In the genomic region with DNA sequence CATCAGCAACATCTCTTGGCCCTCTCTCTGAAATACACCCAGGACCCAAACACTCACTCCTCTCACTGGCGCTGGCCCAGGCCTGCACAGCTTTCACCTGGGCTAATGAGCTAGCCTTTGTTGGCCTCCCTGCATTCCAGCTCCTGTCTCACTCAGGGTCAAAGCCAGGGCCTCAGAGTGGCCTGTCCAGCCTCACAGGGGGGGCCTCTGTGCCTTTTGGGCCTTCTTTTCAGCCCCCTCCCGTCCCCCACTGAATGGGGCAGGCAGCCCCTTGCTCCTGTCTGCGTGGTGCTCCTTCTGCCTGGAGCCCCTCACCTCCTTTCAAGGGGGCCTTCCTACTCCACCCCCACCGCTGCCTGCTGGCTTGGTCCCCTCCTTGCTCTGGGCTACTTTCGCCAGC, we compare ENCODE assay signal across 18 cellular contexts. TPM values are rescaled to one million over a fixed set of nuclear protein-coding genes. Genes with fewer than 3 reads are reported as not detected.
DNase-seq lines count a peak whose midpoint lies in the region; ATAC-seq and TF ChIP-seq lines count a peak whose summit lies in the region.
"Had no signal": no experiment of that assay in that cellular context is flagged by ENCODE, and none has a peak within 500 bp of the region (broad histone marks: within the 10 kb centered on the region; RNA-seq: fewer than 3 reads in every experiment).

No MANE protein-coding gene starts in this region.

- H3K27ac ChIP-seq in coronary artery (no peak overlapping the region), neural cell (ENCODE audit: low read length) (peak overlapping the region; percentile 63)
- H3K27ac ChIP-seq: BLaER1 had no signal

- TF ChIP-seq CTCF in coronary artery (IDR thresholded peaks at IDR 0.05): no peak
- no peak for TF ChIP-seq CTCF in neural cell (IDR thresholded peaks at IDR 0.05; ENCODE audit: poor library complexity, severe bottlenecking)

- no peaks in the 10 kb centered on the region for H3K9me3 ChIP-seq in neural cell (ENCODE audit: low read length)
- H3K9me3 ChIP-seq: BLaER1, HAP-1 had no signal

- no peaks in the 10 kb centered on the region for H3K9me2 ChIP-seq in neural cell (ENCODE audit: insufficient read depth, low read length)

- H3K27me3 Mint-ChIP-seq in activated CD8-positive, alpha-beta memory T cell treated with anti-CD3 and anti-CD28 coated beads, Interleukin-2, amount 10 ng/mL, durations not matched to agents 7 days and 5 days: peaks cover 40% of the 10 kb centered on the region

- no peaks in the 10 kb centered on the region for H3K9me3 Mint-ChIP-seq in activated CD8-positive, alpha-beta memory T cell treated with anti-CD3 and anti-CD28 coated beads, Interleukin-2, amount 10 ng/mL, durations not matched to agents 7 days and 5 days (ENCODE audit: low read depth)
- H3K9me3 Mint-ChIP-seq: CD14-positive monocyte had no signal

- DNase-seq in activated CD8-positive, alpha-beta memory T cell treated with anti-CD3 and anti-CD28 coated beads, Interleukin-2, amount 10 ng/mL, durations not matched to agents 7 days and 5 days: peak; percentile 21
- DNase-seq in activated CD8-positive, alpha-beta memory T cell treated with anti-CD3 and anti-CD28 coated beads, Interleukin-2, amount 50 U/mL, for 48 hours: no peak
- peak; percentile 53 for DNase-seq in coronary artery (ENCODE audit: low spot score)
- no peak for DNase-seq in MV-4-11 (lab: John Stamatoyannopoulos, UW)
- no peak for DNase-seq in stimulated activated naive CD4-positive, alpha-beta T cell (lab: John Stamatoyannopoulos, UW)
- DNase-seq: 8988T; CD4-positive, alpha-beta memory T cell; DMS153; GF-D8; GOT3 had no signal

- no peaks in the 10 kb centered on the region for H3K36me3 ChIP-seq in neural cell (ENCODE audit: insufficient read depth, low read length)
- H3K36me3 ChIP-seq: BLaER1, HAP-1 had no signal

- TF ChIP-seq RAD21 in neural cell (conservative IDR thresholded peaks at IDR 0.05): no peak

- H3K36me3 Mint-ChIP-seq in activated CD8-positive, alpha-beta memory T cell treated with anti-CD3 and anti-CD28 coated beads, Interleukin-2, amount 10 ng/mL, durations not matched to agents 7 days and 5 days: no peaks in the 10 kb centered on the region
- H3K36me3 Mint-ChIP-seq: CD14-positive monocyte; CD4-positive, alpha-beta memory T cell had no signal

- H3K27ac Mint-ChIP-seq in activated CD8-positive, alpha-beta memory T cell treated with anti-CD3 and anti-CD28 coated beads, Interleukin-2, amount 10 ng/mL, durations not matched to agents 7 days and 5 days: no peak overlapping the region
- H3K27ac Mint-ChIP-seq: CD4-positive, alpha-beta memory T cell had no signal

- H2AFZ ChIP-seq in neural cell (ENCODE audit: low read depth, low read length): no peak overlapping the region

- H3K9ac ChIP-seq in neural cell (ENCODE audit: low read length): peak overlapping the region; percentile 53
- H3K9ac ChIP-seq: BLaER1 had no signal

- no peaks in the 10 kb centered on the region for H4K20me1 ChIP-seq in neural cell (ENCODE audit: insufficient read depth)

- no peaks in the 10 kb centered on the region for H3K79me2 ChIP-seq in neural cell (replicated peaks; ENCODE audit: insufficient read depth, low read length)

- ATAC-seq in activated CD8-positive, alpha-beta memory T cell treated with anti-CD3 and anti-CD28 coated beads, Interleukin-2, amount 10 ng/mL, durations not matched to agents 7 days and 5 days: no peak
- ATAC-seq in GM19351 (IDR thresholded peaks at IDR 0.05; ENCODE audit: unreplicated experiment): no peak

- no peak overlapping the region for H3K4me3 Mint-ChIP-seq in activated CD8-positive, alpha-beta memory T cell treated with anti-CD3 and anti-CD28 coated beads, Interleukin-2, amount 10 ng/mL, durations not matched to agents 7 days and 5 days

- H3K4me3 ChIP-seq in coronary artery (no peak overlapping the region), neural cell (ENCODE audit: low read length) (no peak overlapping the region)
- H3K4me3 ChIP-seq: BLaER1, HAP-1 had no signal

- CTCF ChIA-PET in activated CD8-positive, alpha-beta memory T cell treated with anti-CD3 and anti-CD28 coated beads, Interleukin-2, amount 10 ng/mL, durations not matched to agents 7 days and 5 days (lab: Charles Lee): no interaction called here

- TF ChIP-seq EP300 in neural cell (conservative IDR thresholded peaks at IDR 0.05; ENCODE audit: poor library complexity, severe bottlenecking): no peak

- no peaks in the 10 kb centered on the region for H3F3A ChIP-seq in neural cell (ENCODE audit: insufficient read depth, low read length, poor library complexity, severe bottlenecking)

- no peaks in the 10 kb centered on the region for H3K27me3 ChIP-seq in neural cell (ENCODE audit: insufficient read depth, low read depth, low read length)

- no peak overlapping the region for H3K4me2 ChIP-seq in neural cell (ENCODE audit: low read length)
- H3K4me2 ChIP-seq: BLaER1 had no signal

- H3K4me1 Mint-ChIP-seq in activated CD8-positive, alpha-beta memory T cell treated with anti-CD3 and anti-CD28 coated beads, Interleukin-2, amount 10 ng/mL, durations not matched to agents 7 days and 5 days: no peaks in the 10 kb centered on the region
- H3K4me1 Mint-ChIP-seq: CD14-positive monocyte had no signal

TF ChIP-seq in neural cell, 6 proteins besides CTCF, POLR2A, EP300 and RAD21:
- no peak for TF ChIP-seq POLR2AphosphoS5 (IDR thresholded peaks at IDR 0.05)
- no peak for TF ChIP-seq EZH2 (IDR thresholded peaks at IDR 0.05; ENCODE audit: borderline replicate concordance, insufficient read depth, low read length, poor library complexity, severe bottlenecking)
- TF ChIP-seq MXI1 (conservative IDR thresholded peaks at IDR 0.05; ENCODE audit: poor library complexity, severe bottlenecking): no peak
- TF ChIP-seq, protein P1, sequence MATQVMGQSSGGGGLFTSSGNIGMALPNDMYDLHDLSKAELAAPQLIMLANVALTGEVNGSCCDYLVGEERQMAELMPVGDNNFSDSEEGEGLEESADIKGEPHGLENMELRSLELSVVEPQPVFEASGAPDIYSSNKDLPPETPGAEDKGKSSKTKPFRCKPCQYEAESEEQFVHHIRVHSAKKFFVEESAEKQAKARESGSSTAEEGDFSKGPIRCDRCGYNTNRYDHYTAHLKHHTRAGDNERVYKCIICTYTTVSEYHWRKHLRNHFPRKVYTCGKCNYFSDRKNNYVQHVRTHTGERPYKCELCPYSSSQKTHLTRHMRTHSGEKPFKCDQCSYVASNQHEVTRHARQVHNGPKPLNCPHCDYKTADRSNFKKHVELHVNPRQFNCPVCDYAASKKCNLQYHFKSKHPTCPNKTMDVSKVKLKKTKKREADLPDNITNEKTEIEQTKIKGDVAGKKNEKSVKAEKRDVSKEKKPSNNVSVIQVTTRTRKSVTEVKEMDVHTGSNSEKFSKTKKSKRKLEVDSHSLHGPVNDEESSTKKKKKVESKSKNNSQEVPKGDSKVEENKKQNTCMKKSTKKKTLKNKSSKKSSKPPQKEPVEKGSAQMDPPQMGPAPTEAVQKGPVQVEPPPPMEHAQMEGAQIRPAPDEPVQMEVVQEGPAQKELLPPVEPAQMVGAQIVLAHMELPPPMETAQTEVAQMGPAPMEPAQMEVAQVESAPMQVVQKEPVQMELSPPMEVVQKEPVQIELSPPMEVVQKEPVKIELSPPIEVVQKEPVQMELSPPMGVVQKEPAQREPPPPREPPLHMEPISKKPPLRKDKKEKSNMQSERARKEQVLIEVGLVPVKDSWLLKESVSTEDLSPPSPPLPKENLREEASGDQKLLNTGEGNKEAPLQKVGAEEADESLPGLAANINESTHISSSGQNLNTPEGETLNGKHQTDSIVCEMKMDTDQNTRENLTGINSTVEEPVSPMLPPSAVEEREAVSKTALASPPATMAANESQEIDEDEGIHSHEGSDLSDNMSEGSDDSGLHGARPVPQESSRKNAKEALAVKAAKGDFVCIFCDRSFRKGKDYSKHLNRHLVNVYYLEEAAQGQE (IDR thresholded peaks at IDR 0.05; ENCODE audit: borderline replicate concordance): no peak
- no peak for TF ChIP-seq SMC3 (conservative IDR thresholded peaks at IDR 0.05; ENCODE audit: poor library complexity)

RNA-seq across cellular contexts. Expression of a gene that starts 59.0 kb away (rescaled TPM):
- total RNA-seq in activated CD8-positive, alpha-beta memory T cell treated with anti-CD3 and anti-CD28 coated beads, Interleukin-2, amount 10 ng/mL, durations not matched to agents 7 days and 5 days: not detected
- polyA plus RNA-seq in neural cell: not detected in 2 replicates
- polyA minus RNA-seq in neural cell: not detected in 2 replicates
- total RNA-seq: A673; CD4-positive, alpha-beta memory T cell; HT-29 had no signal
- polyA plus RNA-seq: AG04450; CD14-positive monocyte; CD4-positive, alpha-beta memory T cell had no signal

Comparison
In these comparisons a context has a peak if more than half of its experiments do, and no peak if none do; other contexts are left out.
1. DNase-seq: peak in activated CD8-positive, alpha-beta memory T cell treated with anti-CD3 and anti-CD28 coated beads, Interleukin-2, amount 10 ng/mL, durations not matched to agents 7 days and 5 days (single experiment) and coronary artery (single experiment); none in activated CD8-positive, alpha-beta memory T cell treated with anti-CD3 and anti-CD28 coated beads, Interleukin-2, amount 50 U/mL, for 48 hours (single experiment), MV-4-11 (single experiment) and stimulated activated naive CD4-positive, alpha-beta T cell (0 of 6).